8 cellular contexts compared by ENCODE assay signal in the genomic region with DNA sequence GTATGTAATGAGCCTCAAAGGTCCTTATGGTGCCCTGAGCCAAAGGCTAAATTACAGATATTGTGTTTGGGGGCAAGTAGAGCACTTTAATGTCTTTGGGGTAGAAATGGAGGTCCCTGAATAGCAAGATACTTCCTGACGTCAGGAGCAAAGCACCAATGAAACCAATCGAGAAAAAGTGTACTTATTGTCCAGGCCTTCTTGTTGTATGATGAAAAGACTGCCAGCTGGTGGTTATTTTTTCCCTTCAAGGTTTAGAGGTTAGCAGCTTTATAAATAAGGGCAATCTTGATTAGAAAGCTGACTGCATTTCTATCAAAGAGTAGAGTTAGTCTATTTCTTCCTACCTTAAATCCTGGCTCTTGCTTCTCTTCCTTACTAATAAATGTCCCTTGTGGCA.
DNase-seq lines count a peak whose midpoint lies in the region; ATAC-seq and TF ChIP-seq lines count a peak whose summit lies in the region.

No MANE protein-coding gene starts in this region.

- in situ Hi-C loops in GM23248 (cut with MboI), result no loop called here

- no peak for TF ChIP-seq POLR2A in right lobe of liver (IDR thresholded peaks at IDR 0.05)

- peaks cover 11% of the 10 kb centered on the region for H3K4me1 Mint-ChIP-seq in activated CD4-positive, alpha-beta memory T cell treated with anti-CD3 and anti-CD28 coated beads, Interleukin-2, amount 10 ng/mL, durations not matched to agents 7 days and 5 days

- H3K9ac ChIP-seq in GM23248, result no peak overlapping the region

- POLR2A ChIA-PET in activated CD4-positive, alpha-beta memory T cell treated with anti-CD3 and anti-CD28 coated beads, Interleukin-2, amount 10 ng/mL, durations not matched to agents 7 days and 5 days (lab: Charles Lee), result no interaction called here

- H3K36me3 Mint-ChIP-seq in activated CD4-positive, alpha-beta memory T cell treated with anti-CD3 and anti-CD28 coated beads, Interleukin-2, amount 10 ng/mL, durations not matched to agents 7 days and 5 days (ENCODE audit: low read depth), result no peaks in the 10 kb centered on the region

- H4K20me1 ChIP-seq in GM23248 (ENCODE audit: insufficient read depth), result no peaks in the 10 kb centered on the region

- ATAC-seq in right lobe of liver, result no peak
- ATAC-seq in omental fat pad (ENCODE audit: low FRiP score), result no peak

- H3K27ac Mint-ChIP-seq in activated CD4-positive, alpha-beta memory T cell treated with anti-CD3 and anti-CD28 coated beads, Interleukin-2, amount 10 ng/mL, durations not matched to agents 7 days and 5 days, result no peak overlapping the region

- peak overlapping the region; percentile 79 for H3K4me3 Mint-ChIP-seq in activated CD4-positive, alpha-beta memory T cell treated with anti-CD3 and anti-CD28 coated beads, Interleukin-2, amount 10 ng/mL, durations not matched to agents 7 days and 5 days

- H3K9me3 ChIP-seq in GM23248 (ENCODE audit: low read depth) (no peaks in the 10 kb centered on the region), right lobe of liver (no peaks in the 10 kb centered on the region)

- H3K9me3 Mint-ChIP-seq in activated CD4-positive, alpha-beta memory T cell treated with anti-CD3 and anti-CD28 coated beads, Interleukin-2, amount 10 ng/mL, durations not matched to agents 7 days and 5 days, result no peaks in the 10 kb centered on the region

- H3K4me3 ChIP-seq in ACC112 (ENCODE audit: low read depth, low read length) (peak overlapping the region; percentile 79), GM23248 (peak overlapping the region; percentile 64), right lobe of liver (peak overlapping the region in 2 of 3 donors; percentile 32 to 42)

- 28 to 41% methylated on average over 2 of the region's 2 CpGs for WGBS in GM23248 (ENCODE audit: low coverage in 1 of 2, low lambda C conversion rate in 2 of 2, missing lambda C conversion rate in 2 of 2), 2 experiments
- 57% methylated on average over 2 of the region's 2 CpGs for WGBS in right lobe of liver (ENCODE audit: insufficient coverage, low coverage, low lambda C conversion rate, missing lambda C conversion rate)

- DNase-seq in GM23248 (no peak), right lobe of liver (no peak), NCI-H128 (lab: John Stamatoyannopoulos, UW; ENCODE audit: unreplicated experiment) (no peak), omental fat pad (ENCODE audit: low spot score) (no peak), head of caudate nucleus (no peak)
- no peak for DNase-seq in activated CD4-positive, alpha-beta memory T cell treated with anti-CD3 and anti-CD28 coated beads, Interleukin-2, amount 10 ng/mL, durations not matched to agents 7 days and 5 days
- DNase-seq in stimulated activated CD4-positive, alpha-beta T cell treated with anti-CD3 and anti-CD28 coated beads, Interleukin-2, amount 100 ng/mL, for 24 hours, result no peak

- CTCF ChIA-PET in activated CD4-positive, alpha-beta memory T cell treated with anti-CD3 and anti-CD28 coated beads, Interleukin-2, amount 10 ng/mL, durations not matched to agents 7 days and 5 days (lab: Charles Lee), result no interaction called here

- H3K36me3 ChIP-seq in ACC112 (ENCODE audit: insufficient read depth, low read length) (no peaks in the 10 kb centered on the region), GM23248 (ENCODE audit: low read depth) (no peaks in the 10 kb centered on the region), right lobe of liver (no peaks in the 10 kb centered on the region)

- no peaks in the 10 kb centered on the region for H3K79me2 ChIP-seq in ACC112 (ENCODE audit: control insufficient read depth, insufficient read depth, low read length, unreplicated experiment)
- H3K79me2 ChIP-seq in GM23248 (ENCODE audit: insufficient read depth), result no peaks in the 10 kb centered on the region

- TF ChIP-seq CTCF in right lobe of liver (IDR thresholded peaks at IDR 0.05) (no peak), omental fat pad (IDR thresholded peaks at IDR 0.05) (no peak)

- H3K27me3 ChIP-seq in ACC112 (ENCODE audit: insufficient read depth, low read length) (no peaks in the 10 kb centered on the region), GM23248 (replicated peaks; ENCODE audit: insufficient read depth) (no peaks in the 10 kb centered on the region), right lobe of liver (no peaks in the 10 kb centered on the region)

- no peaks in the 10 kb centered on the region for H3K27me3 Mint-ChIP-seq in activated CD4-positive, alpha-beta memory T cell treated with anti-CD3 and anti-CD28 coated beads, Interleukin-2, amount 10 ng/mL, durations not matched to agents 7 days and 5 days

- H3F3A ChIP-seq in GM23248 (ENCODE audit: insufficient read depth), result no peaks in the 10 kb centered on the region

- peaks cover 6% of the 10 kb centered on the region for H3K4me1 ChIP-seq in ACC112 (ENCODE audit: control insufficient read depth, insufficient read depth, low read length, unreplicated experiment)
- no peaks in the 10 kb centered on the region for H3K4me1 ChIP-seq in GM23248 (ENCODE audit: insufficient read depth)
- H3K4me1 ChIP-seq in right lobe of liver, result no peaks in the 10 kb centered on the region

- H3K27ac ChIP-seq in ACC112 (ENCODE audit: low read depth, low read length), result peak overlapping the region; percentile 22; the same call in 1 of the 2 replicates
- H3K27ac ChIP-seq in GM23248, result no peak overlapping the region
- no peak overlapping the region for H3K27ac ChIP-seq in right lobe of liver

- H3K4me2 ChIP-seq in GM23248 (ENCODE audit: unreplicated experiment), result peak overlapping the region; percentile 67

- no peaks in the 10 kb centered on the region for H3K9me2 ChIP-seq in GM23248 (ENCODE audit: insufficient read depth)

- intact Hi-C loops in right lobe of liver (cut with DNase I), result no loop called here
- intact Hi-C loops in head of caudate nucleus (cut with DNase I), result no loop called here

- peak overlapping the region; percentile 94 for H2AFZ ChIP-seq in ACC112 (ENCODE audit: low read length, unreplicated experiment)
- peak overlapping the region; percentile 73 for H2AFZ ChIP-seq in GM23248
